ENCODE assay signal across 8 cellular contexts in genomic region chr10:80203835-80204148, GRCh38. TPM values are rescaled to one million over a fixed set of nuclear protein-coding genes. Genes with fewer than 3 reads are reported as not detected.
DNase-seq lines count a peak whose midpoint lies in the region; ATAC-seq, FAIRE-seq and TF ChIP-seq lines count a peak whose summit lies in the region.

No MANE protein-coding gene starts in this region.

- FAIRE-seq in HepG2 (lab: Jason Lieb, UNC): no peak

- H3K9ac ChIP-seq in HepG2 (ENCODE audit: insufficient read depth, low read depth, low read length): peak overlapping the region; percentile 85

- H3K27ac ChIP-seq in HepG2 (ENCODE audit: extremely low read length, insufficient read depth, low read length): peak overlapping the region; percentile 8
- H3K27ac ChIP-seq in upper lobe of left lung: peak overlapping the region; percentile 92 to 100 (median 98)

- peak overlapping the region; percentile 80 for H3K4me2 ChIP-seq in HepG2 (ENCODE audit: low read depth, low read length)

- CTCF ChIA-PET in HepG2 (lab: Yijun Ruan, JAX; ENCODE audit: low intra/inter-chr PET ratio, low total read pairs): no interaction called here

- no peak for DNase-seq in activated naive CD4-positive, alpha-beta T cell treated with anti-CD3 and anti-CD28 coated beads, Interleukin-2, amount 50 U/mL, for 16 hours
- DNase-seq in activated naive CD8-positive, alpha-beta T cell treated with anti-CD3 and anti-CD28 coated beads for 36 hours: no peak
- DNase-seq in HepG2 (ENCODE audit: low spot score) (no peak), upper lobe of left lung (no peak), HuH-7 (ENCODE audit: low spot score) (no peak)

- H3K9me3 ChIP-seq in HepG2 (ENCODE audit: low read length) (no peaks in the 10 kb centered on the region), upper lobe of left lung (no peaks in the 10 kb centered on the region)

- no peak for TF ChIP-seq RAD21 in HepG2 (CRISPR knock-in tag; IDR thresholded peaks at IDR 0.05)

- H3K27me3 ChIP-seq in HepG2 (ENCODE audit: control insufficient read depth in 1 of 2, insufficient read depth in 2 of 2, low read length in 2 of 2) (no peaks in the 10 kb centered on the region; a peak in 1 of 5 replicates), upper lobe of left lung (no peaks in the 10 kb centered on the region)

- 14% methylated on average over 2 of the region's 2 CpGs for WGBS in HepG2 (ENCODE audit: low lambda C conversion rate)
- 23 to 24% methylated on average over 2 of the region's 2 CpGs for WGBS in upper lobe of left lung, 2 donors

- H3K36me3 Mint-ChIP-seq in activated naive CD4-positive, alpha-beta T cell treated with anti-CD3 and anti-CD28 coated beads, Interleukin-2, amount 50 U/mL, for 24 hours: peaks cover 5% of the 10 kb centered on the region
- H3K36me3 Mint-ChIP-seq in activated naive CD8-positive, alpha-beta T cell treated with anti-CD3 and anti-CD28 coated beads for 36 hours: peaks cover 25% of the 10 kb centered on the region

- TF ChIP-seq POLR2A in HepG2 (IDR thresholded peaks at IDR 0.05; ENCODE audit: insufficient read depth in 1 of 2, low read depth in 2 of 2, low read length in 2 of 2): no peak
- no peak for TF ChIP-seq POLR2A in upper lobe of left lung (IDR thresholded peaks at IDR 0.05)

- TF ChIP-seq CTCF in HepG2 (CRISPR knock-in tag; IDR thresholded peaks at IDR 0.05) (no peak), upper lobe of left lung (IDR thresholded peaks at IDR 0.05) (no peak)

- peaks cover 44% of the 10 kb centered on the region for H3K79me2 ChIP-seq in HepG2 (ENCODE audit: insufficient read depth, low read length)

- no peaks in the 10 kb centered on the region for H3K9me3 Mint-ChIP-seq in activated naive CD4-positive, alpha-beta T cell treated with anti-CD3 and anti-CD28 coated beads, Interleukin-2, amount 50 U/mL, for 24 hours
- no peaks in the 10 kb centered on the region for H3K9me3 Mint-ChIP-seq in activated naive CD8-positive, alpha-beta T cell treated with anti-CD3 and anti-CD28 coated beads for 36 hours

- ATAC-seq in HepG2: no peak
- no peak for ATAC-seq in upper lobe of left lung (ENCODE audit: low FRiP score in 2 of 2)
- ATAC-seq in HG02938 (IDR thresholded peaks at IDR 0.05; ENCODE audit: unreplicated experiment): no peak
- no peak for ATAC-seq in HG02571 (IDR thresholded peaks at IDR 0.05; ENCODE audit: unreplicated experiment)

- in situ Hi-C loops in HepG2 (cut with HindIII; ENCODE audit: extremely low pct_ligation_motif_present, low pct_unique_long_range_greater_than_20kb): no loop called here

- H3K4me1 Mint-ChIP-seq in activated naive CD4-positive, alpha-beta T cell treated with anti-CD3 and anti-CD28 coated beads, Interleukin-2, amount 50 U/mL, for 24 hours: peaks cover 66% of the 10 kb centered on the region
- peaks cover 53% of the 10 kb centered on the region for H3K4me1 Mint-ChIP-seq in activated naive CD8-positive, alpha-beta T cell treated with anti-CD3 and anti-CD28 coated beads for 36 hours

- H3K36me3 ChIP-seq in HepG2 (replicated peaks in 1 of 2; ENCODE audit: control insufficient read depth in 1 of 2, insufficient read depth in 2 of 2, low read length in 2 of 2) (no peaks in the 10 kb centered on the region), upper lobe of left lung (peaks cover 0 to 7% (median 0%) of the 10 kb centered on the region in 4 donors)

- H4K20me1 ChIP-seq in HepG2 (ENCODE audit: insufficient read depth, low read length): no peaks in the 10 kb centered on the region

- TF ChIP-seq EP300 in HepG2 (IDR thresholded peaks at IDR 0.05; ENCODE audit: low read depth in 2 of 2, low read length in 2 of 2): no peak
- no peak for TF ChIP-seq EP300 in HepG2 (CRISPR knock-in tag; IDR thresholded peaks at IDR 0.05; ENCODE audit: borderline replicate concordance)
- TF ChIP-seq EP300 in upper lobe of left lung (IDR thresholded peaks at IDR 0.05): peak in 1 of 4 donors; percentile 31

- H3K4me3 Mint-ChIP-seq in activated naive CD4-positive, alpha-beta T cell treated with anti-CD3 and anti-CD28 coated beads, Interleukin-2, amount 50 U/mL, for 24 hours: peak overlapping the region; percentile 85
- peak overlapping the region; percentile 94 for H3K4me3 Mint-ChIP-seq in activated naive CD8-positive, alpha-beta T cell treated with anti-CD3 and anti-CD28 coated beads for 36 hours

- peak overlapping the region; percentile 90 for H3K27ac Mint-ChIP-seq in activated naive CD4-positive, alpha-beta T cell treated with anti-CD3 and anti-CD28 coated beads, Interleukin-2, amount 50 U/mL, for 24 hours
- peak overlapping the region; percentile 85 for H3K27ac Mint-ChIP-seq in activated naive CD8-positive, alpha-beta T cell treated with anti-CD3 and anti-CD28 coated beads for 36 hours

- intact Hi-C loops in HepG2 (cut with micrococcal nuclease; ENCODE audit: unreplicated experiment): loop anchor here (1.0 to 10.0 kb wide), 2 partner anchors 42 to 59 kb away; no protein-coding TSS in a partner anchor

- peak overlapping the region; percentile 87 to 93 (median 88) for H3K4me3 ChIP-seq in HepG2 (replicated peaks in 1 of 3; ENCODE audit: insufficient read depth in 1 of 3, low read depth in 2 of 3, low read length in 3 of 3)
- peak overlapping the region; percentile 65 to 96 (median 78) for H3K4me3 ChIP-seq in upper lobe of left lung

- H3K4me1 ChIP-seq in HepG2 (ENCODE audit: insufficient read depth, low read length) (peaks cover 54% of the 10 kb centered on the region), upper lobe of left lung (peaks cover 65 to 84% (median 71%) of the 10 kb centered on the region in 4 donors)

- H3K27me3 Mint-ChIP-seq in activated naive CD4-positive, alpha-beta T cell treated with anti-CD3 and anti-CD28 coated beads, Interleukin-2, amount 50 U/mL, for 24 hours: no peaks in the 10 kb centered on the region
- H3K27me3 Mint-ChIP-seq in activated naive CD8-positive, alpha-beta T cell treated with anti-CD3 and anti-CD28 coated beads for 36 hours: no peaks in the 10 kb centered on the region

- no TSS peak for BruUV-seq in HepG2 (replicated peaks; lab: Mats Ljungman, UMichigan)

- H2AFZ ChIP-seq in HepG2 (ENCODE audit: low read length): no peak overlapping the region

- POLR2A ChIA-PET in HepG2 (lab: Yijun Ruan, JAX): interaction anchor here (1.0 to 1.3 kb wide), 2 partner anchors 9 to 121 kb away, joined by 3 read pairs; no protein-coding TSS in a partner anchor

TF ChIP-seq in HepG2, 621 proteins besides CTCF, POLR2A, EP300 and RAD21 (continues in another document):
- TF ChIP-seq ARID4A (CRISPR knock-in tag; IDR thresholded peaks at IDR 0.05; ENCODE audit: borderline replicate concordance) (peak; percentile 20; the same call in 1 of the 2 replicates), ZNF724P (CRISPR knock-in tag; IDR thresholded peaks at IDR 0.05; ENCODE audit: borderline replicate concordance) (0 out of 2 replicates have a peak, but pooled peaks have one; percentile 12)

RNA-seq across cellular contexts. Expression of gene ANXA11, which starts 1.5 kb away (rescaled TPM):
- 100 to 1,000 TPM; 181 to 191 TPM for total RNA-seq in activated naive CD8-positive, alpha-beta T cell treated with anti-CD3 and anti-CD28 coated beads for 36 hours
- total RNA-seq in HepG2 (2016; rRNA removed; fragmentation: Illumina TruSeq; extraction: Trizol) (51.5 and 63.3 TPM in 2 replicates), upper lobe of left lung (100 to 1,000 TPM; 108 to 327 (median 194) TPM)
- 20.4 and 29.6 TPM in 2 replicates for total RNA-seq in HepG2 (2016; cell fraction: cytosol; rRNA removed; fragmentation: Illumina TruSeq; extraction: Trizol; ENCODE audit: low read depth)
- 51.1 and 56.9 TPM in 2 replicates for total RNA-seq in HepG2 (2016; cell fraction: insoluble cytoplasmic fraction; rRNA removed; fragmentation: Illumina TruSeq; extraction: Trizol)
- 45.4 and 46.0 TPM in 2 replicates for total RNA-seq in HepG2 (2016; cell fraction: membrane; rRNA removed; fragmentation: Illumina TruSeq; extraction: Trizol)
- total RNA-seq in HepG2 (2016; cell fraction: nucleus; rRNA removed; fragmentation: Illumina TruSeq; extraction: Trizol): 31.2 and 33.7 TPM in 2 replicates
- polyA plus RNA-seq in HepG2 (2011; rRNA removed): 27.4 and 30.6 TPM in 2 replicates
- polyA plus RNA-seq in HepG2 (2011; cell fraction: cytosol; rRNA removed): 26.4 and 31.5 TPM in 2 replicates
- polyA plus RNA-seq in HepG2 (2011; cell fraction: nucleus; rRNA removed): 18.5 and 22.7 TPM in 2 replicates
- 57.8 and 76.4 TPM in 2 replicates for polyA plus RNA-seq in HepG2 (2012)
- polyA plus RNA-seq in HepG2 (2016; cell fraction: cytosol; fragmentation: Illumina TruSeq; extraction: Trizol; ENCODE audit: low read depth): 31.6 and 35.2 TPM in 2 replicates
- 68.8 and 94.4 TPM in 2 replicates for polyA plus RNA-seq in HepG2 (2016; cell fraction: insoluble cytoplasmic fraction; fragmentation: Illumina TruSeq; extraction: Trizol; ENCODE audit: low read depth)
- polyA plus RNA-seq in HepG2 (2016; cell fraction: membrane; fragmentation: Illumina TruSeq; extraction: Trizol; ENCODE audit: low read depth): 63.5 and 64.4 TPM in 2 replicates
- 58.6 and 69.2 TPM in 2 replicates for polyA plus RNA-seq in HepG2 (2016; cell fraction: nucleus; fragmentation: Illumina TruSeq; extraction: Trizol; ENCODE audit: insufficient read depth, low read depth)
- 42.5 and 107 TPM in 2 replicates for polyA minus RNA-seq in HepG2 (2011; rRNA and poly(A)+ RNA removed; ENCODE audit: low replicate concordance)
- 19.4 and 27.8 TPM in 2 replicates for polyA minus RNA-seq in HepG2 (2011; cell fraction: cytosol; rRNA and poly(A)+ RNA removed)
- 20.3 and 20.9 TPM in 2 replicates for polyA minus RNA-seq in HepG2 (2011; cell fraction: nucleus; rRNA and poly(A)+ RNA removed)
